ENCODE assay signal across 10 cellular contexts in genomic region chr14:94066089-94066676, GRCh38. TPM values are rescaled to one million over a fixed set of nuclear protein-coding genes. Genes with fewer than 3 reads are reported as not detected.
DNase-seq lines count a peak whose midpoint lies in the region; ATAC-seq, FAIRE-seq and TF ChIP-seq lines count a peak whose summit lies in the region.
"Had no signal": no experiment of that assay in that cellular context is flagged by ENCODE, and none has a peak within 500 bp of the region (broad histone marks: within the 10 kb centered on the region; RNA-seq: fewer than 3 reads in every experiment).

No MANE protein-coding gene starts in this region.

- no peak overlapping the region for H2AFZ ChIP-seq in astrocyte (ENCODE audit: low read depth, low read length)

- POLR2A ChIA-PET in CD4-positive, alpha-beta T cell (lab: Charles Lee): interaction anchor here (1.0 to 2.2 kb wide), 3 partner anchors 11 to 15 kb away, joined by 3 to 8 read pairs (median 4); partner anchors contain the start of genes DDX24 and IFI27L1

- H3K4me2 ChIP-seq in astrocyte (ENCODE audit: low read length): peak overlapping the region; percentile 45

- peaks cover 14% of the 10 kb centered on the region for H3K36me3 ChIP-seq in HUES64 (ENCODE audit: insufficient read depth, low read length)
- peaks cover 3% of the 10 kb centered on the region for H3K36me3 ChIP-seq in astrocyte (ENCODE audit: insufficient read depth, low read length)
- H3K36me3 ChIP-seq in left lung: peaks cover 0 to 14% of the 10 kb centered on the region in 2 donors

- H3K4me1 ChIP-seq in HUES64 (ENCODE audit: insufficient read depth, low read length) (peaks cover 21% of the 10 kb centered on the region; the same call in 1 of the 2 replicates), astrocyte (ENCODE audit: insufficient read depth, low read length) (peaks cover 28% of the 10 kb centered on the region), left lung (peaks cover 0 to 15% of the 10 kb centered on the region in 2 donors)

- H3K9ac ChIP-seq in HUES64 (ENCODE audit: low read depth, low read length) (0 out of 2 replicates have a peak overlapping the region, but pooled peaks have one; percentile 29), astrocyte (ENCODE audit: low read length) (no peak overlapping the region)

- H3K27ac ChIP-seq in CD4-positive, alpha-beta T cell (ENCODE audit: low read depth, low read length): no peak overlapping the region
- H3K27ac ChIP-seq in HUES64 (ENCODE audit: low read depth, low read length) (0 out of 2 replicates have a peak overlapping the region, but pooled peaks have one; percentile 5), astrocyte (ENCODE audit: low read depth, low read length) (peak overlapping the region; percentile 11), left lung (no peak overlapping the region)

- TF ChIP-seq CTCF in CD4-positive, alpha-beta T cell (IDR thresholded peaks at IDR 0.05): no peak
- TF ChIP-seq CTCF in astrocyte (IDR thresholded peaks at IDR 0.05; ENCODE audit: insufficient read depth, low read depth, low read length): no peak
- TF ChIP-seq CTCF in left lung (IDR thresholded peaks at IDR 0.05): no peak

- H3K4me3 Mint-ChIP-seq in CD4-positive, alpha-beta T cell: peak overlapping the region; percentile 23
- H3K4me3 Mint-ChIP-seq in astrocyte (ENCODE audit: unreplicated experiment): no peak overlapping the region

- H3K4me1 Mint-ChIP-seq in CD4-positive, alpha-beta T cell (ENCODE audit: low read depth): peaks cover 95% of the 10 kb centered on the region
- peaks cover 37% of the 10 kb centered on the region for H3K4me1 Mint-ChIP-seq in astrocyte (ENCODE audit: low read depth, unreplicated experiment)

- H4K20me1 ChIP-seq in astrocyte (ENCODE audit: insufficient read depth, low read length): peaks cover 62% of the 10 kb centered on the region

- peaks cover 98% of the 10 kb centered on the region for H3K36me3 Mint-ChIP-seq in CD4-positive, alpha-beta T cell (ENCODE audit: low read depth)
- peaks cover 20% of the 10 kb centered on the region for H3K36me3 Mint-ChIP-seq in astrocyte (ENCODE audit: low read depth, unreplicated experiment)

- H3K79me2 ChIP-seq in astrocyte (ENCODE audit: insufficient read depth, low read length): peaks cover 94% of the 10 kb centered on the region

- DNase-seq in CD4-positive, alpha-beta T cell: no peak
- no peak for DNase-seq in astrocyte (ENCODE audit: low read depth)
- DNase-seq in left lung: no peak
- DNase-seq in stimulated activated naive CD4-positive, alpha-beta T cell (lab: John Stamatoyannopoulos, UW): no peak
- no peak for DNase-seq in activated gamma-delta T cell treated with Interleukin-2 at 50 U/mL for 16 hours
- DNase-seq in cerebellum (ENCODE audit: low spot score): no peak
- DNase-seq: occipital lobe had no signal

- intact Hi-C loops in CD4-positive, alpha-beta T cell (cut with DNase I, micrococcal nuclease): no loop called here
- intact Hi-C loops in left lung (cut with DNase I): no loop called here

- no peaks in the 10 kb centered on the region for H3K27me3 Mint-ChIP-seq in CD4-positive, alpha-beta T cell
- no peaks in the 10 kb centered on the region for H3K27me3 Mint-ChIP-seq in astrocyte (ENCODE audit: low read depth, unreplicated experiment)

- H3K9me3 Mint-ChIP-seq in CD4-positive, alpha-beta T cell: peaks cover 9% of the 10 kb centered on the region
- peaks cover 29% of the 10 kb centered on the region for H3K9me3 Mint-ChIP-seq in astrocyte (ENCODE audit: unreplicated experiment)

- WGBS in HUES64: 76% methylated on average over 8 of the region's 8 CpGs

- FAIRE-seq in astrocyte (lab: Jason Lieb, UNC): no peak
- FAIRE-seq: H54 had no signal

- no peak overlapping the region for H3K4me3 ChIP-seq in HUES64 (ENCODE audit: low read length)
- no peak overlapping the region for H3K4me3 ChIP-seq in astrocyte (ENCODE audit: insufficient read depth, low read depth, low read length)
- H3K4me3 ChIP-seq in left lung: no peak overlapping the region

- H3K27ac Mint-ChIP-seq in CD4-positive, alpha-beta T cell: no peak overlapping the region
- H3K27ac Mint-ChIP-seq in astrocyte (ENCODE audit: unreplicated experiment): no peak overlapping the region

- no peaks in the 10 kb centered on the region for H3K27me3 ChIP-seq in CD4-positive, alpha-beta T cell (ENCODE audit: control insufficient read depth, insufficient read depth, low read length)
- H3K27me3 ChIP-seq in HUES64 (ENCODE audit: insufficient read depth, low read length): no peaks in the 10 kb centered on the region
- H3K27me3 ChIP-seq in astrocyte (ENCODE audit: insufficient read depth, low read length): no peaks in the 10 kb centered on the region
- no peaks in the 10 kb centered on the region for H3K27me3 ChIP-seq in left lung

- CTCF ChIA-PET in CD4-positive, alpha-beta T cell (lab: Charles Lee): no interaction called here

- peaks cover 7% of the 10 kb centered on the region for H3K9me3 ChIP-seq in CD4-positive, alpha-beta T cell (ENCODE audit: control insufficient read depth, low read length)
- H3K9me3 ChIP-seq in HUES64 (ENCODE audit: insufficient read depth, low read depth, low read length) (peaks cover 7% of the 10 kb centered on the region; the same call in 1 of the 2 replicates), astrocyte (ENCODE audit: insufficient read depth, low read depth, low read length) (no peaks in the 10 kb centered on the region), left lung (peaks cover 0 to 16% of the 10 kb centered on the region in 2 donors)

- ATAC-seq in CD4-positive, alpha-beta T cell (ENCODE audit: poor library complexity): no peak
- ATAC-seq in left lung: peak; percentile 27
- ATAC-seq in GM18502 (IDR thresholded peaks at IDR 0.05; ENCODE audit: poor library complexity, unreplicated experiment): no peak

RNA-seq across cellular contexts. Expression of gene DDX24, which starts 14.8 kb away (rescaled TPM):
- 100 to 1,000 TPM; 678 to 711 TPM for total RNA-seq in CD4-positive, alpha-beta T cell
- 132 TPM for polyA plus RNA-seq in HUES64 (2013, experiment 1 of 2)
- polyA plus RNA-seq in HUES64 (2013, experiment 2 of 2): 132 TPM
- 206 TPM in 2 replicates for total RNA-seq in astrocyte
- total RNA-seq in left lung: 100 to 1,000 TPM; 142 to 148 TPM
- 59.0 TPM for total RNA-seq in cerebellum

RNA-seq across cellular contexts. Expression of gene IFI27L1, which starts 14.9 kb away (rescaled TPM):
- total RNA-seq in CD4-positive, alpha-beta T cell: 10 to 100 TPM; 14.1 to 14.3 TPM
- 9.4 TPM for polyA plus RNA-seq in HUES64 (2013, experiment 1 of 2)
- 14.0 TPM for polyA plus RNA-seq in HUES64 (2013, experiment 2 of 2)
- total RNA-seq in astrocyte: 28.4 and 30.8 TPM in 2 replicates
- total RNA-seq in left lung: 10 to 100 TPM; 20.3 to 23.8 TPM
- 16.6 TPM for total RNA-seq in cerebellum

RNA-seq across cellular contexts. Expression of gene OTUB2, which starts 40.0 kb away (rescaled TPM):
- total RNA-seq in CD4-positive, alpha-beta T cell: not detected
- 3.2 TPM for polyA plus RNA-seq in HUES64 (2013, experiment 1 of 2)
- polyA plus RNA-seq in HUES64 (2013, experiment 2 of 2): 4.1 TPM
- total RNA-seq in astrocyte (3.1 and 3.3 TPM in 2 replicates), left lung (1 to 10 TPM; 1.2 to 1.5 TPM), cerebellum (6.3 TPM)

RNA-seq across cellular contexts. Expression of gene IFI27, which starts 44.4 kb away (rescaled TPM):
- 1 to 10 TPM; 1.7 to 2.2 TPM for total RNA-seq in CD4-positive, alpha-beta T cell
- polyA plus RNA-seq in HUES64 (2013, experiment 1 of 2): 0.90 TPM
- 1.4 TPM for polyA plus RNA-seq in HUES64 (2013, experiment 2 of 2)
- total RNA-seq in astrocyte: 1,022 and 1,408 TPM in 2 replicates
- total RNA-seq in left lung: 100 to 1,000 TPM; 278 to 394 TPM
- 5.6 TPM for total RNA-seq in cerebellum

Comparison
In these comparisons a context has a peak if more than half of its experiments do, and no peak if none do; other contexts are left out.
1. H3K27ac ChIP-seq: peak in HUES64 (single experiment) and astrocyte (single experiment); none in CD4-positive, alpha-beta T cell (single experiment) and left lung (0 of 2).